ENCODE assay signal across 10 cellular contexts in genomic region chr13:42377640-42378382, GRCh38.
DNase-seq lines count a peak whose midpoint lies in the region; ATAC-seq, FAIRE-seq and TF ChIP-seq lines count a peak whose summit lies in the region.
"Had no signal": no experiment of that assay in that cellular context is flagged by ENCODE, and none has a peak within 500 bp of the region (broad histone marks: within the 10 kb centered on the region; RNA-seq: fewer than 3 reads in every experiment).

No MANE protein-coding gene starts in this region.

- no peak overlapping the region for H3K4me3 ChIP-seq in kidney (ENCODE audit: low read length in 2 of 2)
- no peak overlapping the region for H3K4me3 ChIP-seq in right cardiac atrium (ENCODE audit: low read length)
- no peak overlapping the region for H3K4me3 ChIP-seq in GM23248
- H3K4me3 ChIP-seq: right lobe of liver had no signal

- H3K9me3 ChIP-seq in kidney (ENCODE audit: control insufficient read depth in 1 of 2, low read length in 2 of 2) (no peaks in the 10 kb centered on the region), right cardiac atrium (ENCODE audit: control insufficient read depth, low read length) (no peaks in the 10 kb centered on the region), GM23248 (ENCODE audit: low read depth) (no peaks in the 10 kb centered on the region)
- H3K9me3 ChIP-seq: right lobe of liver had no signal

- H3K9me3 Mint-ChIP-seq in activated T-helper 1 cell treated with anti-CD3 and anti-CD28 coated beads, Interleukin-12 subunit alpha, Interleukin-12 subunit beta, Interleukin-2, Interleukin-4 antibody, amounts not matched to agents 30 ng/mL and 10 ng/mL and 1 ng/mL, durations not matched to agents 14 hours and 24 hours and 36 hours: peaks cover 13% of the 10 kb centered on the region

- H3K4me3 Mint-ChIP-seq in activated T-helper 1 cell treated with anti-CD3 and anti-CD28 coated beads, Interleukin-12 subunit alpha, Interleukin-12 subunit beta, Interleukin-2, Interleukin-4 antibody, amounts not matched to agents 30 ng/mL and 10 ng/mL and 1 ng/mL, durations not matched to agents 14 hours and 24 hours and 36 hours: peak overlapping the region; percentile 38
- H3K4me3 Mint-ChIP-seq: dendritic cell treated with granulocyte-macrophage colony-stimulating factor and Interleukin-4, amounts not matched to agents 40 ng/mL and 50 ng/mL, for 4 days had no signal

- H3F3A ChIP-seq in GM23248 (ENCODE audit: insufficient read depth): no peaks in the 10 kb centered on the region

- no peaks in the 10 kb centered on the region for H3K79me2 ChIP-seq in GM23248 (ENCODE audit: insufficient read depth)

- H3K4me1 Mint-ChIP-seq in activated T-helper 1 cell treated with anti-CD3 and anti-CD28 coated beads, Interleukin-12 subunit alpha, Interleukin-12 subunit beta, Interleukin-2, Interleukin-4 antibody, amounts not matched to agents 30 ng/mL and 10 ng/mL and 1 ng/mL, durations not matched to agents 14 hours and 24 hours and 36 hours (ENCODE audit: low read depth): peaks cover 82% of the 10 kb centered on the region

- no peak for FAIRE-seq in kidney (lab: Jason Lieb, UNC)

- H3K4me1 ChIP-seq in kidney (ENCODE audit: control insufficient read depth in 1 of 2, insufficient read depth in 1 of 2, low read depth in 1 of 2, low read length in 2 of 2): no peaks in the 10 kb centered on the region
- H3K4me1 ChIP-seq in right cardiac atrium (ENCODE audit: control insufficient read depth, insufficient read depth, low read length): no peaks in the 10 kb centered on the region
- H3K4me1 ChIP-seq in GM23248 (ENCODE audit: insufficient read depth): no peaks in the 10 kb centered on the region
- H3K4me1 ChIP-seq: right lobe of liver had no signal

- H3K27me3 ChIP-seq in right cardiac atrium (ENCODE audit: control insufficient read depth, insufficient read depth) (no peaks in the 10 kb centered on the region), GM23248 (replicated peaks; ENCODE audit: insufficient read depth) (no peaks in the 10 kb centered on the region; the same call in 1 of the 2 replicates)
- H3K27me3 ChIP-seq: right lobe of liver had no signal

- H3K27ac Mint-ChIP-seq in activated T-helper 1 cell treated with anti-CD3 and anti-CD28 coated beads, Interleukin-12 subunit alpha, Interleukin-12 subunit beta, Interleukin-2, Interleukin-4 antibody, amounts not matched to agents 30 ng/mL and 10 ng/mL and 1 ng/mL, durations not matched to agents 14 hours and 24 hours and 36 hours: peak overlapping the region; percentile 89
- H3K27ac Mint-ChIP-seq: dendritic cell treated with granulocyte-macrophage colony-stimulating factor and Interleukin-4, amounts not matched to agents 40 ng/mL and 50 ng/mL, for 4 days had no signal

- H3K36me3 Mint-ChIP-seq in activated T-helper 1 cell treated with anti-CD3 and anti-CD28 coated beads, Interleukin-12 subunit alpha, Interleukin-12 subunit beta, Interleukin-2, Interleukin-4 antibody, amounts not matched to agents 30 ng/mL and 10 ng/mL and 1 ng/mL, durations not matched to agents 14 hours and 24 hours and 36 hours (ENCODE audit: low read depth): no peaks in the 10 kb centered on the region

- no peaks in the 10 kb centered on the region for H3K36me3 ChIP-seq in kidney (ENCODE audit: control insufficient read depth in 1 of 2, insufficient read depth in 2 of 2, low read length in 2 of 2)
- no peaks in the 10 kb centered on the region for H3K36me3 ChIP-seq in GM23248 (ENCODE audit: low read depth)
- H3K36me3 ChIP-seq: right lobe of liver had no signal

- no peak overlapping the region for H2AFZ ChIP-seq in GM23248

- no peaks in the 10 kb centered on the region for H4K20me1 ChIP-seq in GM23248 (ENCODE audit: insufficient read depth)

- no peak overlapping the region for H3K4me2 ChIP-seq in GM23248 (ENCODE audit: unreplicated experiment)

- no peak overlapping the region for H3K27ac ChIP-seq in kidney (ENCODE audit: low read depth in 2 of 2, low read length in 2 of 2)
- no peak overlapping the region for H3K27ac ChIP-seq in right cardiac atrium (ENCODE audit: low read length)
- no peak overlapping the region for H3K27ac ChIP-seq in GM23248
- H3K27ac ChIP-seq: right lobe of liver had no signal

- DNase-seq in GM13976 (ENCODE audit: low spot score) (peak; percentile 49), NCI-H446 treated with DMSO at 0.1 percent for 48 hours (lab: John Stamatoyannopoulos, UW) (no peak), kidney (no peak), right cardiac atrium (no peak), GM23248 (no peak)
- DNase-seq in activated T-helper 1 cell treated with anti-CD3 and anti-CD28 coated beads, Interleukin-12 subunit alpha, Interleukin-12 subunit beta, Interleukin-2, Interleukin-4 antibody, amounts not matched to agents 30 ng/mL and 10 ng/mL and 1 ng/mL, durations not matched to agents 14 hours and 24 hours and 36 hours (ENCODE audit: low spot score): peak; percentile 68
- DNase-seq: right lobe of liver had no signal

- peak; percentile 80 for ATAC-seq in GM21390 (IDR thresholded peaks at IDR 0.05; ENCODE audit: unreplicated experiment)
- ATAC-seq in HG03575 (IDR thresholded peaks at IDR 0.05; ENCODE audit: extremely low read depth, insufficient number of reproducible peaks, low FRiP score, unreplicated experiment): peak; percentile 54
- no peak for ATAC-seq in right cardiac atrium

- 21% methylated on average over 4 of the region's 4 CpGs for WGBS in right cardiac atrium
- 28 to 30% methylated on average over 4 of the region's 4 CpGs for WGBS in GM23248 (ENCODE audit: low coverage in 1 of 2, low lambda C conversion rate in 2 of 2, missing lambda C conversion rate in 2 of 2), 2 experiments

- intact Hi-C loops in activated T-helper 1 cell treated with anti-CD3 and anti-CD28 coated beads, Interleukin-12 subunit alpha, Interleukin-12 subunit beta, Interleukin-2, Interleukin-4 antibody, amounts not matched to agents 30 ng/mL and 10 ng/mL and 1 ng/mL, durations not matched to agents 14 hours and 24 hours and 36 hours (cut with micrococcal nuclease): loop anchor here (1.0 to 2.0 kb wide), 11 partner anchors 9 to 197 kb away; partner anchors contain the start of gene TNFSF11
- intact Hi-C loops in kidney (cut with DNase I) (no loop called here), right cardiac atrium (cut with DNase I) (no loop called here)

- in situ Hi-C loops in GM13976 (cut with MboI; ENCODE audit: low sequenced_read_pairs, unreplicated experiment) (no loop called here), GM23248 (cut with MboI) (no loop called here)

- H3K9ac ChIP-seq in kidney (ENCODE audit: low read length in 2 of 2): no peak overlapping the region
- no peak overlapping the region for H3K9ac ChIP-seq in GM23248

- TF ChIP-seq CTCF in GM13976 (IDR thresholded peaks at IDR 0.05; ENCODE audit: borderline replicate concordance, control extremely low read depth, extremely low read depth, insufficient read depth, missing control alignments) (no peak), kidney (IDR thresholded peaks at IDR 0.05; ENCODE audit: borderline replicate concordance, extremely low read depth, insufficient read depth) (no peak)

- H3K27me3 Mint-ChIP-seq in activated T-helper 1 cell treated with anti-CD3 and anti-CD28 coated beads, Interleukin-12 subunit alpha, Interleukin-12 subunit beta, Interleukin-2, Interleukin-4 antibody, amounts not matched to agents 30 ng/mL and 10 ng/mL and 1 ng/mL, durations not matched to agents 14 hours and 24 hours and 36 hours (ENCODE audit: insufficient read depth): no peaks in the 10 kb centered on the region
- H3K27me3 Mint-ChIP-seq: dendritic cell treated with granulocyte-macrophage colony-stimulating factor and Interleukin-4, amounts not matched to agents 40 ng/mL and 50 ng/mL, for 4 days had no signal

- H3K9me2 ChIP-seq in GM23248 (ENCODE audit: insufficient read depth): no peaks in the 10 kb centered on the region

Comparison
In these comparisons a context has a peak if more than half of its experiments do, and no peak if none do; other contexts are left out.
1. DNase-seq: peak in GM13976 (single experiment) and activated T-helper 1 cell treated with anti-CD3 and anti-CD28 coated beads, Interleukin-12 subunit alpha, Interleukin-12 subunit beta, Interleukin-2, Interleukin-4 antibody, amounts not matched to agents 30 ng/mL and 10 ng/mL and 1 ng/mL, durations not matched to agents 14 hours and 24 hours and 36 hours (single experiment); none in NCI-H446 treated with DMSO at 0.1 percent for 48 hours (single experiment), kidney (single experiment), right cardiac atrium (0 of 3) and GM23248 (single experiment).
2. ATAC-seq: peak in GM21390 (single experiment) and HG03575 (single experiment); none in right cardiac atrium (0 of 2).